25 cellular contexts compared by ENCODE assay signal in the genomic region with DNA sequence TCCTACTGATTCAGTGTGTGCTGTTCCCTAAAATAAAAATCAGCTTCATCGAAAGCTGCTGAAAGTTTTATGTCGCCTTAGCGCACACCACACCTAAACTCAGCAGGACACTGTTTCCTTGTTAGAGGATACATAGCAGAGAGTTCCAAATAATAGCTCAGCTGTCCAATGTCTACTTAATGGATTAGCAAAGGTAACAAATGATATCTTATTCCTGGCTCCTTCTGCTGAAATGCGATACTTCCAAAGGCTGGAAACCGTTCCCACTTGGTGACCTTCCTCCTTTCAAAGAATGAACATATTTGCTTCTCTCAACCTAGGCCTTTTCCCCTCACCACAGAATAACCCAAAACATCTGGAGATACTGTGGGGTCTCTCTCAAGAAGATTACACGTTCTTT.
"Had no signal": no experiment of that assay in that cellular context is flagged by ENCODE, and none has a peak within 500 bp of the region (broad histone marks: within the 10 kb centered on the region; RNA-seq: fewer than 3 reads in every experiment).

No MANE protein-coding gene starts in this region.

- H3K27ac Mint-ChIP-seq: activated naive CD8-positive, alpha-beta T cell treated with anti-CD3 and anti-CD28 coated beads, Interleukin-2, amount 10 ng/mL, durations not matched to agents 7 days and 5 days; memory B cell had no signal

- H3K9me3 Mint-ChIP-seq: activated naive CD8-positive, alpha-beta T cell treated with anti-CD3 and anti-CD28 coated beads, Interleukin-2, amount 10 ng/mL, durations not matched to agents 7 days and 5 days; central memory CD8-positive, alpha-beta T cell; memory B cell; neural crest cell; stimulated activated naive B cell treated with anti-CD40 and anti-IgM and Interleukin-4, amounts not matched to agents 10 μg/mL and 1 μg/mL and 100 μg/mL, for 72 hours had no signal

- H3K9me3 ChIP-seq: breast epithelium, gastroesophageal sphincter, testis had no signal

- FAIRE-seq: colon, islet of Langerhans had no signal

- H3K4me3 Mint-ChIP-seq: activated naive CD8-positive, alpha-beta T cell treated with anti-CD3 and anti-CD28 coated beads, Interleukin-2, amount 10 ng/mL, durations not matched to agents 7 days and 5 days; central memory CD8-positive, alpha-beta T cell; memory B cell; neural crest cell; stimulated activated naive B cell treated with anti-CD40 and anti-IgM and Interleukin-4, amounts not matched to agents 10 μg/mL and 1 μg/mL and 100 μg/mL, for 72 hours had no signal

- H3K36me3 Mint-ChIP-seq: activated naive CD8-positive, alpha-beta T cell treated with anti-CD3 and anti-CD28 coated beads, Interleukin-2, amount 10 ng/mL, durations not matched to agents 7 days and 5 days had no signal

- H3K4me2 ChIP-seq: smooth muscle cell had no signal

- H3K27me3 Mint-ChIP-seq: stimulated activated naive B cell treated with anti-CD40 and anti-IgM and Interleukin-4, amounts not matched to agents 10 μg/mL and 1 μg/mL and 100 μg/mL, for 72 hours had no signal

- H3K4me1 Mint-ChIP-seq: activated naive CD8-positive, alpha-beta T cell treated with anti-CD3 and anti-CD28 coated beads, Interleukin-2, amount 10 ng/mL, durations not matched to agents 7 days and 5 days; central memory CD8-positive, alpha-beta T cell; memory B cell; neural crest cell had no signal

- H3K27ac ChIP-seq: breast epithelium, gastroesophageal sphincter, testis had no signal

- H3K36me3 ChIP-seq: breast epithelium had no signal

- H3K4me1 ChIP-seq: breast epithelium, gastroesophageal sphincter, testis had no signal

- H3K27me3 ChIP-seq: breast epithelium, gastroesophageal sphincter, testis had no signal

- DNase-seq: activated CD4-positive, alpha-beta T cell treated with anti-CD3 and anti-CD28 coated beads, Interleukin-2, amount 50 U/mL, for 4 hours; activated CD8-positive, alpha-beta memory T cell treated with anti-CD3 and anti-CD28 coated beads for 24 hours; activated CD8-positive, alpha-beta memory T cell treated with anti-CD3 and anti-CD28 coated beads, Interleukin-2, amount 50 U/mL, for 48 hours; activated naive CD4-positive, alpha-beta T cell treated with Interleukin-2 at 50 U/mL for 16 hours; activated naive CD8-positive, alpha-beta T cell treated with anti-CD3 and anti-CD28 coated beads, Interleukin-2, amount 10 ng/mL, durations not matched to agents 7 days and 5 days; activated T-cell treated with anti-CD3 and anti-CD28 coated beads, Interleukin-2, amount 50 U/mL, for 48 hours; amniotic stem cell; effector memory CD4-positive, alpha-beta T cell; left cardiac atrium; stimulated activated CD4-positive, alpha-beta T cell treated with anti-CD3 and anti-CD28 coated beads, Interleukin-15, amount 100 ng/mL, for 24 hours; stimulated activated CD4-positive, alpha-beta T cell treated with anti-CD3 and anti-CD28 coated beads, Interleukin-2, amount 100 ng/mL, for 48 hours; stimulated activated CD8-positive, alpha-beta memory T cell treated with anti-CD3 and anti-CD28 coated beads, Interleukin-4, amount 100 ng/mL, for 48 hours; stimulated activated naive B cell treated with anti-CD40 and anti-IgM and Interleukin-4, amounts not matched to agents 10 μg/mL and 1 μg/mL and 100 μg/mL, for 72 hours; T-helper 1 cell; testis; trophoblast cell had no signal

- H3K4me3 ChIP-seq: breast epithelium, gastroesophageal sphincter, smooth muscle cell, testis had no signal

- ATAC-seq: gastroesophageal sphincter, left cardiac atrium, sciatic nerve had no signal
